ENCODE assay signal across 1 cellular context in the genomic region with DNA sequence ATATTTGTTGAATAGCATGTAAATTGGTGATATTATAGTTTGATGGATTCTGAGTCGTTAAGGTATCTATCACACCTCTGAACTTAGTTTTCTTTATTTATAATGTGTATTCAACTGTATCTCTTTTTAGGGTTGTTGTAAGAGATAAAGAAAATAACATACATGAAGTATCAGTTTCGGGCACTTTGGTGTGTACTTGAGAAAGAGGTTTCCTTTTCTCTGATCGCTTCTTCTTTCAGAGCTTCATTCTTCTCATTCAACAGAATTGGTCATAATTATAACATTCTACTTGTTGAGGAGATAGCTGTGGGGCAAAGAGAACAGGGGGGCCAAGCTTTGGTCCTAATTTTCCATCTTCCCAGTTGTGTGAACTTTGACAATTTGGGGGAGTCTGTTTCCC.
TF ChIP-seq lines count a peak whose summit lies in the region.

No MANE protein-coding gene starts in this region.

TF ChIP-seq in GM12878, 131 proteins besides CTCF, POLR2A, EP300 and RAD21 (continued from another document):
- TF ChIP-seq, protein P1, sequence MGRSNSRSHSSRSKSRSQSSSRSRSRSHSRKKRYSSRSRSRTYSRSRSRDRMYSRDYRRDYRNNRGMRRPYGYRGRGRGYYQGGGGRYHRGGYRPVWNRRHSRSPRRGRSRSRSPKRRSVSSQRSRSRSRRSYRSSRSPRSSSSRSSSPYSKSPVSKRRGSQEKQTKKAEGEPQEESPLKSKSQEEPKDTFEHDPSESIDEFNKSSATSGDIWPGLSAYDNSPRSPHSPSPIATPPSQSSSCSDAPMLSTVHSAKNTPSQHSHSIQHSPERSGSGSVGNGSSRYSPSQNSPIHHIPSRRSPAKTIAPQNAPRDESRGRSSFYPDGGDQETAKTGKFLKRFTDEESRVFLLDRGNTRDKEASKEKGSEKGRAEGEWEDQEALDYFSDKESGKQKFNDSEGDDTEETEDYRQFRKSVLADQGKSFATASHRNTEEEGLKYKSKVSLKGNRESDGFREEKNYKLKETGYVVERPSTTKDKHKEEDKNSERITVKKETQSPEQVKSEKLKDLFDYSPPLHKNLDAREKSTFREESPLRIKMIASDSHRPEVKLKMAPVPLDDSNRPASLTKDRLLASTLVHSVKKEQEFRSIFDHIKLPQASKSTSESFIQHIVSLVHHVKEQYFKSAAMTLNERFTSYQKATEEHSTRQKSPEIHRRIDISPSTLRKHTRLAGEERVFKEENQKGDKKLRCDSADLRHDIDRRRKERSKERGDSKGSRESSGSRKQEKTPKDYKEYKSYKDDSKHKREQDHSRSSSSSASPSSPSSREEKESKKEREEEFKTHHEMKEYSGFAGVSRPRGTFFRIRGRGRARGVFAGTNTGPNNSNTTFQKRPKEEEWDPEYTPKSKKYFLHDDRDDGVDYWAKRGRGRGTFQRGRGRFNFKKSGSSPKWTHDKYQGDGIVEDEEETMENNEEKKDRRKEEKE (IDR thresholded peaks at IDR 0.05) = no peak
- TF ChIP-seq, protein P2, sequence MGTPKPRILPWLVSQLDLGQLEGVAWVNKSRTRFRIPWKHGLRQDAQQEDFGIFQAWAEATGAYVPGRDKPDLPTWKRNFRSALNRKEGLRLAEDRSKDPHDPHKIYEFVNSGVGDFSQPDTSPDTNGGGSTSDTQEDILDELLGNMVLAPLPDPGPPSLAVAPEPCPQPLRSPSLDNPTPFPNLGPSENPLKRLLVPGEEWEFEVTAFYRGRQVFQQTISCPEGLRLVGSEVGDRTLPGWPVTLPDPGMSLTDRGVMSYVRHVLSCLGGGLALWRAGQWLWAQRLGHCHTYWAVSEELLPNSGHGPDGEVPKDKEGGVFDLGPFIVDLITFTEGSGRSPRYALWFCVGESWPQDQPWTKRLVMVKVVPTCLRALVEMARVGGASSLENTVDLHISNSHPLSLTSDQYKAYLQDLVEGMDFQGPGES (IDR thresholded peaks at IDR 0.05) = no peak
- no peak for TF ChIP-seq ZSCAN29 (IDR thresholded peaks at IDR 0.05)
- TF ChIP-seq FOXM1 (IDR thresholded peaks at IDR 0.05; ENCODE audit: low read depth, low read length) = no peak
- no peak for TF ChIP-seq POLR2AphosphoS2 (IDR thresholded peaks at IDR 0.05; ENCODE audit: low read depth, low read length)
- TF ChIP-seq KDM1A (IDR thresholded peaks at IDR 0.05; ENCODE audit: borderline replicate concordance) = no peak
- TF ChIP-seq SMC3 (IDR thresholded peaks at IDR 0.05; ENCODE audit: borderline replicate concordance, low read length) = no peak
- TF ChIP-seq HDAC6 (IDR thresholded peaks at IDR 0.05; ENCODE audit: unreplicated experiment) = no peak
- no peak for TF ChIP-seq RELA (IDR thresholded peaks at IDR 0.05; ENCODE audit: borderline replicate concordance, partially characterized antibody)
- no peak for TF ChIP-seq MYB (IDR thresholded peaks at IDR 0.05; ENCODE audit: borderline replicate concordance, low read depth, low read length)
TF ChIP-seq in GM12878: peak in this region for 0.
